ENCODE assay signal across 14 cellular contexts in the genomic region with DNA sequence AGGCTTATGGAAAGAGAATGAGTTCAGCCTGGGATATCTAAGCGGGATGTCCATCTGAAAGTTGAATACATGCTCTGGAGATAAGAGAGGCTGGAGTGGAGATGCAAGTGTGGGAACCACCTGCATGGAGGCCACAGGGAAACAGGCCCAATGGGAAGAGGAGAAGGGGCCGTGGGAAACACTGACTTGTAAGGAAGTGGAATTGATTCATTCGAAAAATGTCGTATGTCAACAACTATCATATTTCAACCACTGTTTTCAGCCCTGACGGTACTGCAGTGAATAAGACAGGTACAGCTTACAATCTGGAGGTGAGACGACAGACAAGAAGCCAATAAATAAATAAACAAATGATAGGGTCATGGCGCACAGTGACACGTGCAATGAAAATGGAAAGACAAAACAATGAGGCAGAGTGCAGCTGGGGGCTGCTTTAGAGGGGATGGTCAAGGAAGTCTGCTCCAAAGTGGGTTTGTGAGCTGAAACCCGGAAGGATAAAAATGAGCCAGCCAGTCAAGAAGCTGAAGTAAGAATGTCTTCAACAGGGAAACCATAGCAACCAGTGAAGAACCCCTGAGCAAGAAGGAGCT. TPM values are rescaled to one million over a fixed set of nuclear protein-coding genes. Genes with fewer than 3 reads are reported as not detected.
DNase-seq lines count a peak whose midpoint lies in the region; TF ChIP-seq lines count a peak whose summit lies in the region.
"Had no signal": no experiment of that assay in that cellular context is flagged by ENCODE, and none has a peak within 500 bp of the region (broad histone marks: within the 10 kb centered on the region; RNA-seq: fewer than 3 reads in every experiment).

No MANE protein-coding gene starts in this region.

- BruUV-seq in MCF 10A (replicated peaks; lab: Mats Ljungman, UMichigan), result no TSS peak
- no TSS peak for BruUV-seq in PC-9 (replicated peaks; lab: Mats Ljungman, UMichigan)

- TF ChIP-seq CTCF in MCF 10A (IDR thresholded peaks at IDR 0.05; ENCODE audit: unreplicated experiment) (no peak), breast epithelium (IDR thresholded peaks at IDR 0.05) (no peak), PC-9 (conservative IDR thresholded peaks at IDR 0.05) (no peak), esophagus muscularis mucosa (IDR thresholded peaks at IDR 0.05) (no peak), GM10266 (IDR thresholded peaks at IDR 0.05; ENCODE audit: control insufficient read depth, insufficient read depth, low read depth, missing control alignments) (no peak)

- H3F3A ChIP-seq in PC-9 (ENCODE audit: insufficient read depth, low read depth), result peaks cover 21% of the 10 kb centered on the region; the same call in 1 of the 2 replicates

- no peak overlapping the region for H3K4me3 ChIP-seq in breast epithelium
- H3K4me3 ChIP-seq in PC-9, result no peak overlapping the region
- H3K4me3 ChIP-seq in esophagus muscularis mucosa, result no peak overlapping the region

- no peaks in the 10 kb centered on the region for H3K9me2 ChIP-seq in PC-9 (ENCODE audit: insufficient read depth)

- no peak overlapping the region for H2AFZ ChIP-seq in PC-9

- TF ChIP-seq EP300 in esophagus muscularis mucosa (IDR thresholded peaks at IDR 0.05), result no peak

- H4K20me1 ChIP-seq in PC-9 (ENCODE audit: insufficient read depth), result no peaks in the 10 kb centered on the region

- H3K27ac Mint-ChIP-seq in MCF 10A (ENCODE audit: low read depth, unreplicated experiment), result no peak overlapping the region

- peak overlapping the region; percentile 41; the same call in 1 of the 2 replicates for H3K4me2 ChIP-seq in PC-9

- H3K36me3 ChIP-seq in breast epithelium, result no peaks in the 10 kb centered on the region
- no peaks in the 10 kb centered on the region for H3K36me3 ChIP-seq in PC-9 (ENCODE audit: low read depth)
- peaks cover 0 to 13% (median 2%) of the 10 kb centered on the region in 4 donors for H3K36me3 ChIP-seq in esophagus muscularis mucosa

- POLR2A ChIA-PET in MCF 10A (lab: Yijun Ruan, JAX) (interaction anchor here (1.2 kb wide), 1 partner anchor 29 kb away, joined by 4 read pairs; no protein-coding TSS in a partner anchor), PC-9 (lab: Charles Lee; ENCODE audit: unreplicated experiment) (interaction anchor here (0.7 kb wide), 1 partner anchor 175 kb away, joined by 4 read pairs; no protein-coding TSS in a partner anchor)

- peaks cover 11% of the 10 kb centered on the region for H3K4me1 Mint-ChIP-seq in MCF 10A (ENCODE audit: insufficient read depth, unreplicated experiment)

- TF ChIP-seq POLR2A in breast epithelium (IDR thresholded peaks at IDR 0.05) (no peak), esophagus muscularis mucosa (IDR thresholded peaks at IDR 0.05; ENCODE audit: low read depth) (no peak)

- intact Hi-C loops in MCF 10A (cut with micrococcal nuclease) (no loop called here), breast epithelium (cut with DNase I; ENCODE audit: low total_unique reads) (no loop called here), PC-9 (cut with micrococcal nuclease; ENCODE audit: unreplicated experiment) (no loop called here), esophagus muscularis mucosa (cut with DNase I) (no loop called here)

- no peaks in the 10 kb centered on the region for H3K9me3 Mint-ChIP-seq in MCF 10A (ENCODE audit: unreplicated experiment)

- H3K4me1 ChIP-seq in breast epithelium, result no peaks in the 10 kb centered on the region
- H3K4me1 ChIP-seq in PC-9 (replicated peaks; ENCODE audit: insufficient read depth), result peaks cover 23% of the 10 kb centered on the region
- no peaks in the 10 kb centered on the region for H3K4me1 ChIP-seq in esophagus muscularis mucosa

- H3K9me3 ChIP-seq in breast epithelium, result no peaks in the 10 kb centered on the region
- H3K9me3 ChIP-seq in PC-9 (ENCODE audit: insufficient read depth, low read depth), result no peaks in the 10 kb centered on the region
- H3K9me3 ChIP-seq in esophagus muscularis mucosa, result no peaks in the 10 kb centered on the region

- H3K27ac ChIP-seq in breast epithelium (no peak overlapping the region), PC-9 (no peak overlapping the region), esophagus muscularis mucosa (replicated peaks in 1 of 4) (no peak overlapping the region)
- H3K27ac ChIP-seq: C4-2B had no signal

- DNase-seq in MCF 10A (ENCODE audit: unreplicated experiment), result peak; percentile 16
- no peak for DNase-seq in breast epithelium (ENCODE audit: low spot score in 2 of 2)
- peak; percentile 61 to 99 for DNase-seq in PC-9
- DNase-seq in esophagus muscularis mucosa (ENCODE audit: extremely low spot score), result peak; percentile 75
- DNase-seq in hypothalamus (lab: John Stamatoyannopoulos, UW), result no peak
- no peak for DNase-seq in HuH-7 (ENCODE audit: low spot score)
- no peak for DNase-seq in UCSD-AML1 (lab: John Stamatoyannopoulos, UW; ENCODE audit: unreplicated experiment)
- DNase-seq in GM10266 (ENCODE audit: extremely low spot score), result no peak
- DNase-seq: H7, Karpas-422, NCI-H187 treated with DMSO at 0.1 percent for 48 hours, NCI-H2227 treated with DMSO at 0.1 percent for 48 hours, NCI-H524 had no signal

- CTCF ChIA-PET in MCF 10A (lab: Yijun Ruan, JAX) (interaction anchor here (0.6 kb wide), 1 partner anchor 203 kb away, joined by 3 read pairs; no protein-coding TSS in a partner anchor), PC-9 (lab: Charles Lee) (interaction anchor here (0.6 kb wide), 1 partner anchor 659 kb away, joined by 9 read pairs; no protein-coding TSS in a partner anchor)

- no peak overlapping the region for H3K4me3 Mint-ChIP-seq in MCF 10A (ENCODE audit: unreplicated experiment)

- no peaks in the 10 kb centered on the region for H3K27me3 Mint-ChIP-seq in MCF 10A (ENCODE audit: insufficient read depth, unreplicated experiment)

- no peaks in the 10 kb centered on the region for H3K79me2 ChIP-seq in PC-9 (ENCODE audit: low read depth)

- H3K36me3 Mint-ChIP-seq in MCF 10A (ENCODE audit: insufficient read depth, unreplicated experiment), result peaks cover 4% of the 10 kb centered on the region

- no peaks in the 10 kb centered on the region for H3K27me3 ChIP-seq in breast epithelium
- no peaks in the 10 kb centered on the region for H3K27me3 ChIP-seq in PC-9 (ENCODE audit: insufficient read depth, low read depth)
- H3K27me3 ChIP-seq in esophagus muscularis mucosa, result no peaks in the 10 kb centered on the region

- 83% methylated on average over 8 of the region's 9 CpGs for WGBS in esophagus muscularis mucosa

RNA-seq across cellular contexts. Expression of gene EFCAB6, which starts 35.9 kb away (rescaled TPM):
- total RNA-seq in MCF 10A (2022) (0.40 and 0.93 TPM in 2 replicates), breast epithelium (1 to 10 TPM; 3.0 to 9.8 (median 5.9) TPM), PC-9 (2021) (2.3 and 2.5 TPM in 2 replicates), esophagus muscularis mucosa (1 to 10 TPM; 1.2 to 4.0 (median 3.0) TPM)

Comparison
In these comparisons a context has a peak if more than half of its experiments do, and no peak if none do; other contexts are left out.
1. DNase-seq: peak in MCF 10A (single experiment), PC-9 (2 of 2) and esophagus muscularis mucosa (single experiment); none in breast epithelium (0 of 2), hypothalamus (0 of 51), HuH-7 (single experiment), UCSD-AML1 (single experiment) and GM10266 (single experiment).